ENCODE assay signal across 17 cellular contexts in the genomic region with DNA sequence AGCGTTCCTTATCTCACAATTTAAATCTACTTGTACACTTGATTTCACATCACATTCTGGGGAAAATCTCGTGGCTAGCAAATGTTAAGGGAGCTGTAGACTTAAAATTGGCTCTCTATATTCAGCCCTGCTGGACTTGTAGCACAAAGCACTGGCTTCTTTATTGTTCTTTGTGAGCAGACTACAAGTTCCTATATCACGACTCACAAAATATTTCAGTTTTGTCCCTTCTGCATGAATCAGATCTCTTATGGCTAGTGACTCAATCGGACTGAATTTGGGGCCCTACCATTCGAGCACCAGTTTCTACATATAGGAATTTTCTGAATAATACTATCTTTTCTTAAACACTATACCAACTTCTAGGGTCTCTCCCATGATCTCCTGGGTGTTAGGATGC.
DNase-seq lines count a peak whose midpoint lies in the region; ATAC-seq and TF ChIP-seq lines count a peak whose summit lies in the region.
"Had no signal": no experiment of that assay in that cellular context is flagged by ENCODE, and none has a peak within 500 bp of the region (broad histone marks: within the 10 kb centered on the region; RNA-seq: fewer than 3 reads in every experiment).

No MANE protein-coding gene starts in this region.

- no peaks in the 10 kb centered on the region for H3K79me2 ChIP-seq in HCT116 (ENCODE audit: insufficient read depth, low read length)

- no peak overlapping the region for H3K27ac ChIP-seq in HCT116 (ENCODE audit: low read depth, low read length)
- H3K27ac ChIP-seq: SJCRH30 had no signal

- no peaks in the 10 kb centered on the region for H3K36me3 Mint-ChIP-seq in activated CD8-positive, alpha-beta T cell treated with anti-CD3 and anti-CD28 coated beads for 36 hours (ENCODE audit: low read depth)
- no peaks in the 10 kb centered on the region for H3K36me3 Mint-ChIP-seq in activated CD4-positive, alpha-beta T cell treated with anti-CD3 and anti-CD28 coated beads for 36 hours (ENCODE audit: low read depth)
- H3K36me3 Mint-ChIP-seq: activated CD8-positive, alpha-beta memory T cell treated with anti-CD3 and anti-CD28 coated beads, Interleukin-2, amount 10 ng/mL, durations not matched to agents 7 days and 5 days; naive thymus-derived CD4-positive, alpha-beta T cell had no signal

- H3K9me3 ChIP-seq in HCT116 (ENCODE audit: control insufficient read depth in 1 of 2, insufficient read depth in 1 of 2, low read depth in 1 of 2, low read length in 2 of 2) (no peaks in the 10 kb centered on the region), adipocyte (ENCODE audit: control insufficient read depth, low read length) (no peaks in the 10 kb centered on the region)
- H3K9me3 ChIP-seq: SJCRH30 had no signal

- RAD21 ChIA-PET in HCT116 (lab: Charles Lee; ENCODE audit: low non-redundant PET in 1 of 2, low total read pairs in 2 of 2, uncharacterized antibody in 2 of 2, unreplicated experiment in 2 of 2): no interaction called here

- no peak overlapping the region for H3K4me3 Mint-ChIP-seq in activated CD8-positive, alpha-beta T cell treated with anti-CD3 and anti-CD28 coated beads for 36 hours
- H3K4me3 Mint-ChIP-seq in activated CD4-positive, alpha-beta T cell treated with anti-CD3 and anti-CD28 coated beads for 36 hours: no peak overlapping the region
- H3K4me3 Mint-ChIP-seq: activated CD8-positive, alpha-beta memory T cell treated with anti-CD3 and anti-CD28 coated beads, Interleukin-2, amount 10 ng/mL, durations not matched to agents 7 days and 5 days; naive thymus-derived CD4-positive, alpha-beta T cell had no signal

- peaks cover 3% of the 10 kb centered on the region; the same call in 1 of the 2 replicates for H3K9me2 ChIP-seq in HCT116 (ENCODE audit: insufficient read depth)

- no peaks in the 10 kb centered on the region for H3K36me3 ChIP-seq in HCT116 (ENCODE audit: control insufficient read depth in 1 of 2, insufficient read depth in 2 of 2, low read length in 2 of 2)
- H3K36me3 ChIP-seq in adipocyte (ENCODE audit: control insufficient read depth, insufficient read depth, low read length, severe bottlenecking): no peaks in the 10 kb centered on the region
- H3K36me3 ChIP-seq: SJCRH30 had no signal

- ATAC-seq in HCT116: peak; percentile 69
- ATAC-seq in activated CD8-positive, alpha-beta T cell treated with anti-CD3 and anti-CD28 coated beads for 36 hours: no peak
- no peak for ATAC-seq in activated CD4-positive, alpha-beta T cell treated with anti-CD3 and anti-CD28 coated beads for 36 hours
- ATAC-seq in GM18858 (IDR thresholded peaks at IDR 0.05; ENCODE audit: unreplicated experiment): no peak
- ATAC-seq: activated CD8-positive, alpha-beta memory T cell treated with anti-CD3 and anti-CD28 coated beads, Interleukin-2, amount 10 ng/mL, durations not matched to agents 7 days and 5 days; naive thymus-derived CD4-positive, alpha-beta T cell had no signal

- H3K4me1 ChIP-seq in HCT116 (ENCODE audit: control insufficient read depth in 1 of 2, insufficient read depth in 2 of 2, low read length in 2 of 2) (peaks cover 0 to 10% of the 10 kb centered on the region in 2 experiments; a peak in 1 of 4 replicates), adipocyte (ENCODE audit: control insufficient read depth, insufficient read depth, low read length) (peaks cover 16% of the 10 kb centered on the region)
- H3K4me1 ChIP-seq: SJCRH30 had no signal

- no peaks in the 10 kb centered on the region for H3K4me1 Mint-ChIP-seq in activated CD8-positive, alpha-beta T cell treated with anti-CD3 and anti-CD28 coated beads for 36 hours (ENCODE audit: low read depth)
- H3K4me1 Mint-ChIP-seq in activated CD4-positive, alpha-beta T cell treated with anti-CD3 and anti-CD28 coated beads for 36 hours: no peaks in the 10 kb centered on the region
- H3K4me1 Mint-ChIP-seq: activated CD8-positive, alpha-beta memory T cell treated with anti-CD3 and anti-CD28 coated beads, Interleukin-2, amount 10 ng/mL, durations not matched to agents 7 days and 5 days; naive thymus-derived CD4-positive, alpha-beta T cell had no signal

- no peak overlapping the region for H3K9ac ChIP-seq in HCT116 (ENCODE audit: low read length)
- H3K9ac ChIP-seq in adipocyte (ENCODE audit: low read length): peak overlapping the region; percentile 46

- no peak overlapping the region for H3K27ac Mint-ChIP-seq in activated CD8-positive, alpha-beta T cell treated with anti-CD3 and anti-CD28 coated beads for 36 hours
- no peak overlapping the region for H3K27ac Mint-ChIP-seq in activated CD4-positive, alpha-beta T cell treated with anti-CD3 and anti-CD28 coated beads for 36 hours
- H3K27ac Mint-ChIP-seq: activated CD8-positive, alpha-beta memory T cell treated with anti-CD3 and anti-CD28 coated beads, Interleukin-2, amount 10 ng/mL, durations not matched to agents 7 days and 5 days; progenitor cell of endocrine pancreas had no signal

- H3K4me3 ChIP-seq in HCT116 (replicated peaks in 1 of 2; ENCODE audit: low read depth in 1 of 2, low read length in 2 of 2): no peak overlapping the region
- peak overlapping the region; percentile 42 for H3K4me3 ChIP-seq in adipocyte (ENCODE audit: low read length)
- H3K4me3 ChIP-seq: SJCRH30 had no signal

- intact Hi-C loops in HCT116 (cut with micrococcal nuclease): no loop called here
- intact Hi-C loops in activated CD8-positive, alpha-beta T cell treated with anti-CD3 and anti-CD28 coated beads for 36 hours (cut with micrococcal nuclease): no loop called here
- intact Hi-C loops in activated CD4-positive, alpha-beta T cell treated with anti-CD3 and anti-CD28 coated beads for 36 hours (cut with DNase I, micrococcal nuclease): no loop called here

- TF ChIP-seq CTCF in HCT116 (IDR thresholded peaks at IDR 0.05 in 2 of 3, conservative IDR thresholded peaks at IDR 0.05 in 1 of 3; ENCODE audit: borderline replicate concordance in 1 of 3, insufficient read depth in 1 of 3, low read depth in 2 of 3, low read length in 2 of 3): no peak
- no peak for TF ChIP-seq CTCF in activated CD8-positive, alpha-beta T cell treated with anti-CD3 and anti-CD28 coated beads for 36 hours (IDR thresholded peaks at IDR 0.05)

- peak overlapping the region; percentile 70 for H2AFZ ChIP-seq in HCT116 (ENCODE audit: low read depth, low read length, poor library complexity, severe bottlenecking)

- CTCF ChIA-PET in HCT116 (lab: Charles Lee): no interaction called here
- CTCF ChIA-PET in activated CD8-positive, alpha-beta T cell treated with anti-CD3 and anti-CD28 coated beads for 36 hours (lab: Charles Lee): no interaction called here
- CTCF ChIA-PET in activated CD4-positive, alpha-beta T cell treated with anti-CD3 and anti-CD28 coated beads for 36 hours (lab: Charles Lee): no interaction called here

- no peak for TF ChIP-seq POLR2A in HCT116 (IDR thresholded peaks at IDR 0.05; ENCODE audit: borderline replicate concordance, extremely low read depth, insufficient read depth, insufficient read length)

- peak overlapping the region; percentile 8; the same call in 1 of the 2 replicates for H3K4me2 ChIP-seq in HCT116 (ENCODE audit: low read length)

- POLR2A ChIA-PET in HCT116 (lab: Charles Lee): no interaction called here
- POLR2A ChIA-PET in activated CD8-positive, alpha-beta T cell treated with anti-CD3 and anti-CD28 coated beads for 36 hours (lab: Charles Lee): no interaction called here
- POLR2A ChIA-PET in activated CD4-positive, alpha-beta T cell treated with anti-CD3 and anti-CD28 coated beads for 36 hours (lab: Charles Lee): no interaction called here

- H4K20me1 ChIP-seq in HCT116 (ENCODE audit: insufficient read depth): no peaks in the 10 kb centered on the region

- no peak for TF ChIP-seq RAD21 in HCT116 (IDR thresholded peaks at IDR 0.05; ENCODE audit: low read depth)

- BruUV-seq in HCT116 (replicated peaks; lab: Mats Ljungman, UMichigan): no TSS peak

- no peaks in the 10 kb centered on the region for H3K9me3 Mint-ChIP-seq in activated CD8-positive, alpha-beta T cell treated with anti-CD3 and anti-CD28 coated beads for 36 hours
- no peaks in the 10 kb centered on the region for H3K9me3 Mint-ChIP-seq in activated CD4-positive, alpha-beta T cell treated with anti-CD3 and anti-CD28 coated beads for 36 hours (ENCODE audit: low read depth)

- H3K27me3 ChIP-seq in HCT116 (ENCODE audit: insufficient read depth, low read length) (no peaks in the 10 kb centered on the region), adipocyte (replicated peaks; ENCODE audit: control insufficient read depth, insufficient read depth, low read length) (no peaks in the 10 kb centered on the region)
- H3K27me3 ChIP-seq: SJCRH30 had no signal

- DNase-seq in HCT116 (ENCODE audit: low read depth, low spot score) (peak; percentile 15), adipocyte (ENCODE audit: low read depth) (peak; percentile 51), iris pigment epithelial cell (ENCODE audit: low read depth) (peak; percentile 68), KG1 (lab: John Stamatoyannopoulos, UW) (no peak)
- no peak for DNase-seq in activated CD8-positive, alpha-beta T cell treated with anti-CD3 and anti-CD28 coated beads for 36 hours
- DNase-seq in activated CD4-positive, alpha-beta T cell treated with anti-CD3 and anti-CD28 coated beads for 36 hours: no peak
- DNase-seq: activated CD4-positive, CD25-positive, alpha-beta regulatory T cell treated with anti-CD3 and anti-CD28 coated beads, Interleukin-2, amount 50 U/mL, for 72 hours; activated CD8-positive, alpha-beta memory T cell treated with anti-CD3 and anti-CD28 coated beads, Interleukin-2, amount 10 ng/mL, durations not matched to agents 7 days and 5 days; activated effector memory CD4-positive, alpha-beta T cell treated with Interleukin-2 at 50 U/mL for 16 hours; DMS79; naive thymus-derived CD4-positive, alpha-beta T cell; NCI-H187 treated with DMSO at 0.1 percent for 48 hours; NCI-H524; SJCRH30; T1000 had no signal

- no peaks in the 10 kb centered on the region for H3K27me3 Mint-ChIP-seq in activated CD8-positive, alpha-beta T cell treated with anti-CD3 and anti-CD28 coated beads for 36 hours
- H3K27me3 Mint-ChIP-seq in activated CD4-positive, alpha-beta T cell treated with anti-CD3 and anti-CD28 coated beads for 36 hours: no peaks in the 10 kb centered on the region
- H3K27me3 Mint-ChIP-seq: activated CD8-positive, alpha-beta memory T cell treated with anti-CD3 and anti-CD28 coated beads, Interleukin-2, amount 10 ng/mL, durations not matched to agents 7 days and 5 days; naive thymus-derived CD4-positive, alpha-beta T cell; progenitor cell of endocrine pancreas had no signal

TF ChIP-seq in HCT116, 20 proteins besides CTCF, POLR2A, EP300 and RAD21 (continues in another document):
- TF ChIP-seq ZNF274 (IDR thresholded peaks at IDR 0.05; ENCODE audit: low read depth, low read length) (no peak), SRF (IDR thresholded peaks at IDR 0.05; ENCODE audit: low read depth) (no peak), SP1 (IDR thresholded peaks at IDR 0.05; ENCODE audit: low read depth) (no peak), FOSL1 (IDR thresholded peaks at IDR 0.05; ENCODE audit: low read depth) (0 out of 2 replicates have a peak, but pooled peaks have one; percentile 29), JUND (IDR thresholded peaks at IDR 0.05) (0 out of 2 replicates have a peak, but pooled peaks have one; percentile 10)
- TF ChIP-seq, protein P1, sequence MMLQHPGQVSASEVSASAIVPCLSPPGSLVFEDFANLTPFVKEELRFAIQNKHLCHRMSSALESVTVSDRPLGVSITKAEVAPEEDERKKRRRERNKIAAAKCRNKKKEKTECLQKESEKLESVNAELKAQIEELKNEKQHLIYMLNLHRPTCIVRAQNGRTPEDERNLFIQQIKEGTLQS (IDR thresholded peaks at IDR 0.05): no peak

Comparison
In these comparisons a context has a peak if more than half of its experiments do, and no peak if none do; other contexts are left out.
1. DNase-seq: peak in HCT116 (single experiment), adipocyte (single experiment) and iris pigment epithelial cell (single experiment); none in activated CD8-positive, alpha-beta T cell treated with anti-CD3 and anti-CD28 coated beads for 36 hours (single experiment), activated CD4-positive, alpha-beta T cell treated with anti-CD3 and anti-CD28 coated beads for 36 hours (single experiment) and KG1 (single experiment).